ENCODE assay signal across 16 cellular contexts in genomic region chr3:63814300-63814699, GRCh38. TPM values are rescaled to one million over a fixed set of nuclear protein-coding genes. Genes with fewer than 3 reads are reported as not detected.
DNase-seq lines count a peak whose midpoint lies in the region; ATAC-seq and TF ChIP-seq lines count a peak whose summit lies in the region.
"Had no signal": no experiment of that assay in that cellular context is flagged by ENCODE, and none has a peak within 500 bp of the region (broad histone marks: within the 10 kb centered on the region; RNA-seq: fewer than 3 reads in every experiment).

No MANE protein-coding gene starts in this region.

- ATAC-seq in GM19452 (IDR thresholded peaks at IDR 0.05; ENCODE audit: unreplicated experiment): no peak
- ATAC-seq: lower lobe of right lung, T-helper 17 cell had no signal

- no peaks in the 10 kb centered on the region for H3K27me3 ChIP-seq in fibroblast of lung (ENCODE audit: control insufficient read depth, insufficient read depth, low read length)
- H3K27me3 ChIP-seq: pancreas, SJCRH30 had no signal

- H3K27ac ChIP-seq in fibroblast of lung (ENCODE audit: insufficient read depth, low read length): no peak overlapping the region
- H3K27ac ChIP-seq: lower lobe of right lung, pancreas, SJCRH30 had no signal

- H2AFZ ChIP-seq in fibroblast of lung (ENCODE audit: low read length): no peak overlapping the region

- no peak for TF ChIP-seq CTCF in fibroblast of lung (conservative IDR thresholded peaks at IDR 0.05 in 1 of 2, IDR thresholded peaks at IDR 0.05 in 1 of 2; ENCODE audit: low read depth in 1 of 2, low read length in 2 of 2)

- H3K79me2 ChIP-seq in fibroblast of lung (ENCODE audit: control insufficient read depth, insufficient read depth, low read length): no peaks in the 10 kb centered on the region

- H3K4me1 ChIP-seq in fibroblast of lung (ENCODE audit: control insufficient read depth, extremely low read depth, insufficient read depth, low read length): peaks cover 4% of the 10 kb centered on the region
- H3K4me1 ChIP-seq: lower lobe of right lung, pancreas, SJCRH30 had no signal

- no peak overlapping the region for H3K9ac ChIP-seq in fibroblast of lung (ENCODE audit: insufficient read depth, low read length)

- peak; percentile 86 for DNase-seq in OCI-M1 (lab: John Stamatoyannopoulos, UW)
- peak; percentile 31 to 49 for DNase-seq in fibroblast of lung (ENCODE audit: low read depth in 2 of 2)
- peak; percentile 10 for DNase-seq in non-pigmented ciliary epithelial cell (ENCODE audit: low read depth)
- no peak for DNase-seq in stimulated activated CD4-positive, alpha-beta T cell treated with anti-CD3 and anti-CD28 coated beads, Interleukin-12 subunit alpha, Interleukin-12 subunit beta, amount 100 ng/mL, for 4 hours
- no peak for DNase-seq in stimulated activated CD4-positive, alpha-beta T cell treated with anti-CD3 and anti-CD28 coated beads, Interleukin-1b, Interleukin-23, amount 100 ng/mL, for 48 hours
- DNase-seq: activated naive CD8-positive, alpha-beta T cell treated with anti-CD3 and anti-CD28 coated beads, Interleukin-2, amount 10 ng/mL, durations not matched to agents 7 days and 5 days; lower lobe of right lung; NCI-H226; pancreas; SJCRH30; T-helper 17 cell had no signal

- no peak overlapping the region for H3K4me2 ChIP-seq in fibroblast of lung (ENCODE audit: extremely low read depth, insufficient read depth, low read length)
- H3K4me2 ChIP-seq: smooth muscle cell had no signal

- TF ChIP-seq EP300 in Ishikawa (IDR thresholded peaks at IDR 0.05; ENCODE audit: borderline replicate concordance): no peak

- H3K36me3 ChIP-seq in fibroblast of lung (ENCODE audit: control insufficient read depth, insufficient read depth, low read length): no peaks in the 10 kb centered on the region
- H3K36me3 ChIP-seq: lower lobe of right lung, pancreas, SJCRH30 had no signal

- H3K9me3 ChIP-seq in fibroblast of lung (ENCODE audit: control insufficient read depth, insufficient read depth, low read depth, low read length): no peaks in the 10 kb centered on the region
- H3K9me3 ChIP-seq: lower lobe of right lung, pancreas, SJCRH30 had no signal

- TF ChIP-seq RAD21 in Ishikawa (IDR thresholded peaks at IDR 0.05; ENCODE audit: low read depth): no peak

- no peak overlapping the region for H3K4me3 ChIP-seq in fibroblast of lung (replicated peaks in 1 of 4; ENCODE audit: control extremely low read depth in 1 of 4, insufficient read depth in 1 of 4, low read depth in 3 of 4, low read length in 4 of 4)
- H3K4me3 ChIP-seq: lower lobe of right lung, pancreas, SJCRH30, smooth muscle cell had no signal

- H4K20me1 ChIP-seq in fibroblast of lung (ENCODE audit: control insufficient read depth, extremely low read depth, insufficient read depth, low read length): no peaks in the 10 kb centered on the region

TF ChIP-seq in Ishikawa, 13 proteins besides CTCF, POLR2A, EP300 and RAD21:
- TF ChIP-seq REST (IDR thresholded peaks at IDR 0.05; ENCODE audit: low read depth) (no peak), MAX (IDR thresholded peaks at IDR 0.05) (no peak), NFIC (IDR thresholded peaks at IDR 0.05) (no peak), CEBPB (IDR thresholded peaks at IDR 0.05) (peak; percentile 61; the same call in 1 of the 2 replicates)

RNA-seq across cellular contexts. Expression of gene C3orf49, which starts 4.8 kb away (rescaled TPM):
- not detected in 2 replicates for total RNA-seq in fibroblast of lung
- not detected in 2 replicates for polyA plus RNA-seq in fibroblast of lung
- polyA plus RNA-seq in fibroblast of lung (2012): 0.09 TPM in 1 of 2 replicates, not detected in the other
- not detected in 2 replicates for polyA minus RNA-seq in fibroblast of lung (ENCODE audit: low replicate concordance)
- total RNA-seq: activated naive CD8-positive, alpha-beta T cell treated with anti-CD3 and anti-CD28 coated beads, Interleukin-2, amount 10 ng/mL, durations not matched to agents 7 days and 5 days; cardiac septum; frontal cortex; lower lobe of right lung; pancreas; SJCRH30; smooth muscle cell; T-helper 17 cell had no signal
- polyA plus RNA-seq: pancreas, smooth muscle cell had no signal

RNA-seq across cellular contexts. Expression of gene THOC7, which starts 49.3 kb away (rescaled TPM):
- 35.3 and 42.6 TPM in 2 replicates for total RNA-seq in fibroblast of lung
- 100 and 103 TPM in 2 replicates for polyA plus RNA-seq in fibroblast of lung
- 88.0 and 91.1 TPM in 2 replicates for polyA plus RNA-seq in fibroblast of lung (2012)
- polyA minus RNA-seq in fibroblast of lung (ENCODE audit: low replicate concordance): 0.96 and 3.9 TPM in 2 replicates

RNA-seq across cellular contexts. Expression of gene ATXN7, which starts 49.4 kb away (rescaled TPM):
- 7.7 and 11.1 TPM in 2 replicates for total RNA-seq in fibroblast of lung
- polyA plus RNA-seq in fibroblast of lung: 6.3 and 10.6 TPM in 2 replicates
- polyA plus RNA-seq in fibroblast of lung (2012): 3.4 and 6.3 TPM in 2 replicates
- polyA minus RNA-seq in fibroblast of lung (ENCODE audit: low replicate concordance): 64.9 and 84.2 TPM in 2 replicates

Comparison
In these comparisons a context has a peak if more than half of its experiments do, and no peak if none do; other contexts are left out.
1. DNase-seq: peak in OCI-M1 (single experiment), fibroblast of lung (2 of 2) and non-pigmented ciliary epithelial cell (single experiment); none in stimulated activated CD4-positive, alpha-beta T cell treated with anti-CD3 and anti-CD28 coated beads, Interleukin-12 subunit alpha, Interleukin-12 subunit beta, amount 100 ng/mL, for 4 hours (single experiment) and stimulated activated CD4-positive, alpha-beta T cell treated with anti-CD3 and anti-CD28 coated beads, Interleukin-1b, Interleukin-23, amount 100 ng/mL, for 48 hours (single experiment).